14 cellular contexts compared by ENCODE assay signal in the genomic region with DNA sequence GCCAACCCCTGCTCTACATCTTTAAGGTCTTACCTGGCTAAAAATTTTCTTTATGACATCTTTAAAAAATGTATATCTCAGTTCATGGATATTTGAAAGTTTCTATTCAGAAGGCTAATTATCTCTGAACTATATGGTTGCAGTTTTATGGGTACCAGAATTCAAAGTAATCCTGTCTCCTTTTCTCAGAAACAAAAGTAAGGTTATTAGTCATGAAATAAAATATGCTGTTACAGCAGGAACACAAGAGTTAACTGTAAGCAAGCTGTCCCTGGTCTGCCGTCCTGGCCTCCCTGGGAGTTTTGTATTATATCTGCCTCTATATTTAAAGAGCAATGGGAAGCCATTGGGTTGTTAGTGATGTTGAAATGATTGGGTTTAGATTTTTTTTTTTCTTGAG. TPM values are rescaled to one million over a fixed set of nuclear protein-coding genes. Genes with fewer than 3 reads are reported as not detected.
A peak's percentile ranks its signal among the peaks of the same experiment; 100 is the strongest.
DNase-seq lines count a peak whose midpoint lies in the region; ATAC-seq lines count a peak whose summit lies in the region.
"Had no signal": no experiment of that assay in that cellular context is flagged by ENCODE, and none has a peak within 500 bp of the region (broad histone marks: within the 10 kb centered on the region; RNA-seq: fewer than 3 reads in every experiment).

No MANE protein-coding gene starts in this region.

- no peak for DNase-seq in activated CD4-positive, alpha-beta T cell treated with anti-CD3 and anti-CD28 coated beads for 36 hours
- no peak for DNase-seq in activated CD4-positive, alpha-beta T cell treated with anti-CD3 and anti-CD28 coated beads, Interleukin-2, amount 10 ng/mL, durations not matched to agents 24 days and 14 days
- DNase-seq in activated T-cell treated with anti-CD3 and anti-CD28 coated beads, Interleukin-2, amount 50 U/mL, for 72 hours, result no peak
- no peak for DNase-seq in activated T-cell treated with anti-CD3 and anti-CD28 coated beads, Interleukin-2, amount 50 U/mL, for 48 hours
- DNase-seq: Caco-2; CD8-positive, alpha-beta T cell; DMS153; DND-41; GOT3; HFFc6 had no signal

- H3K4me1 Mint-ChIP-seq in activated CD4-positive, alpha-beta T cell treated with anti-CD3 and anti-CD28 coated beads for 36 hours, result peaks cover 2% of the 10 kb centered on the region
- peaks cover 8% of the 10 kb centered on the region for H3K4me1 Mint-ChIP-seq in activated CD4-positive, alpha-beta T cell treated with anti-CD3 and anti-CD28 coated beads, Interleukin-2, amount 10 ng/mL, durations not matched to agents 24 days and 14 days
- peaks cover 12% of the 10 kb centered on the region for H3K4me1 Mint-ChIP-seq in activated T-cell treated with anti-CD3 and anti-CD28 coated beads, Interleukin-2, amount 50 U/mL, for 72 hours (ENCODE audit: low read depth)
- H3K4me1 Mint-ChIP-seq in activated T-helper 17 cell treated with anti-CD3 and anti-CD28 coated beads, Interleukin-2, amount 50 U/mL, for 72 hours, result no peaks in the 10 kb centered on the region
- H3K4me1 Mint-ChIP-seq: B cell had no signal

- POLR2A ChIA-PET in activated CD4-positive, alpha-beta T cell treated with anti-CD3 and anti-CD28 coated beads for 36 hours (lab: Charles Lee), result no interaction called here

- no peaks in the 10 kb centered on the region for H3K27me3 Mint-ChIP-seq in activated CD4-positive, alpha-beta T cell treated with anti-CD3 and anti-CD28 coated beads for 36 hours
- H3K27me3 Mint-ChIP-seq in activated CD4-positive, alpha-beta T cell treated with anti-CD3 and anti-CD28 coated beads, Interleukin-2, amount 10 ng/mL, durations not matched to agents 24 days and 14 days, result no peaks in the 10 kb centered on the region
- no peaks in the 10 kb centered on the region for H3K27me3 Mint-ChIP-seq in activated T-cell treated with anti-CD3 and anti-CD28 coated beads, Interleukin-2, amount 50 U/mL, for 72 hours (ENCODE audit: low read depth)
- no peaks in the 10 kb centered on the region for H3K27me3 Mint-ChIP-seq in activated T-helper 17 cell treated with anti-CD3 and anti-CD28 coated beads, Interleukin-2, amount 50 U/mL, for 72 hours
- H3K27me3 Mint-ChIP-seq: B cell; CD4-positive, CD25-positive, alpha-beta regulatory T cell had no signal

- H3K9me3 Mint-ChIP-seq in activated CD4-positive, alpha-beta T cell treated with anti-CD3 and anti-CD28 coated beads for 36 hours (ENCODE audit: low read depth), result no peaks in the 10 kb centered on the region
- H3K9me3 Mint-ChIP-seq in activated CD4-positive, alpha-beta T cell treated with anti-CD3 and anti-CD28 coated beads, Interleukin-2, amount 10 ng/mL, durations not matched to agents 24 days and 14 days, result no peaks in the 10 kb centered on the region
- H3K9me3 Mint-ChIP-seq in activated T-cell treated with anti-CD3 and anti-CD28 coated beads, Interleukin-2, amount 50 U/mL, for 72 hours, result no peaks in the 10 kb centered on the region
- H3K9me3 Mint-ChIP-seq in activated T-helper 17 cell treated with anti-CD3 and anti-CD28 coated beads, Interleukin-2, amount 50 U/mL, for 72 hours, result no peaks in the 10 kb centered on the region
- H3K9me3 Mint-ChIP-seq: CD4-positive, CD25-positive, alpha-beta regulatory T cell; CD8-positive, alpha-beta T cell; HFFc6 had no signal

- peak; percentile 49 for ATAC-seq in activated CD4-positive, alpha-beta T cell treated with anti-CD3 and anti-CD28 coated beads for 36 hours
- ATAC-seq in activated T-cell treated with anti-CD3 and anti-CD28 coated beads, Interleukin-2, amount 50 U/mL, for 72 hours (replicated peaks in 1 of 2), result peak in 1 of 2 donors; percentile 62
- ATAC-seq in activated T-helper 17 cell treated with anti-CD3 and anti-CD28 coated beads, Interleukin-2, amount 50 U/mL, for 72 hours (replicated peaks), result peak; percentile 48
- ATAC-seq in HG03175 (IDR thresholded peaks at IDR 0.05; ENCODE audit: unreplicated experiment), result no peak
- ATAC-seq: CD8-positive, alpha-beta T cell had no signal

- H3K4me3 Mint-ChIP-seq in activated CD4-positive, alpha-beta T cell treated with anti-CD3 and anti-CD28 coated beads for 36 hours, result no peak overlapping the region
- no peak overlapping the region for H3K4me3 Mint-ChIP-seq in activated CD4-positive, alpha-beta T cell treated with anti-CD3 and anti-CD28 coated beads, Interleukin-2, amount 10 ng/mL, durations not matched to agents 24 days and 14 days
- H3K4me3 Mint-ChIP-seq in activated T-cell treated with anti-CD3 and anti-CD28 coated beads, Interleukin-2, amount 50 U/mL, for 72 hours, result peak overlapping the region in 1 of 2 donors; percentile 47
- H3K4me3 Mint-ChIP-seq in activated T-helper 17 cell treated with anti-CD3 and anti-CD28 coated beads, Interleukin-2, amount 50 U/mL, for 72 hours, result peak overlapping the region; percentile 16
- H3K4me3 Mint-ChIP-seq: B cell; CD4-positive, CD25-positive, alpha-beta regulatory T cell; CD8-positive, alpha-beta T cell; HFFc6 had no signal

- CTCF ChIA-PET in activated CD4-positive, alpha-beta T cell treated with anti-CD3 and anti-CD28 coated beads for 36 hours (lab: Charles Lee), result interaction anchor here (0.7 kb wide), 1 partner anchor 311 kb away, joined by 4 read pairs; no protein-coding TSS in a partner anchor

- intact Hi-C loops in activated CD4-positive, alpha-beta T cell treated with anti-CD3 and anti-CD28 coated beads for 36 hours (cut with DNase I, micrococcal nuclease), result no loop called here
- intact Hi-C loops in activated CD4-positive, alpha-beta T cell treated with anti-CD3 and anti-CD28 coated beads, Interleukin-2, amount 10 ng/mL, durations not matched to agents 24 days and 14 days (cut with micrococcal nuclease), result no loop called here

- H3K27ac Mint-ChIP-seq in activated CD4-positive, alpha-beta T cell treated with anti-CD3 and anti-CD28 coated beads for 36 hours, result no peak overlapping the region
- no peak overlapping the region for H3K27ac Mint-ChIP-seq in activated CD4-positive, alpha-beta T cell treated with anti-CD3 and anti-CD28 coated beads, Interleukin-2, amount 10 ng/mL, durations not matched to agents 24 days and 14 days
- H3K27ac Mint-ChIP-seq in activated T-cell treated with anti-CD3 and anti-CD28 coated beads, Interleukin-2, amount 50 U/mL, for 72 hours, result peak overlapping the region; percentile 45
- peak overlapping the region; percentile 54 for H3K27ac Mint-ChIP-seq in activated T-helper 17 cell treated with anti-CD3 and anti-CD28 coated beads, Interleukin-2, amount 50 U/mL, for 72 hours
- H3K27ac Mint-ChIP-seq: B cell; CD8-positive, alpha-beta T cell; HFFc6 had no signal

- H3K36me3 Mint-ChIP-seq in activated CD4-positive, alpha-beta T cell treated with anti-CD3 and anti-CD28 coated beads for 36 hours (ENCODE audit: low read depth), result peaks cover 19% of the 10 kb centered on the region
- H3K36me3 Mint-ChIP-seq in activated CD4-positive, alpha-beta T cell treated with anti-CD3 and anti-CD28 coated beads, Interleukin-2, amount 10 ng/mL, durations not matched to agents 24 days and 14 days (ENCODE audit: low read depth), result peaks cover 24% of the 10 kb centered on the region
- peaks cover 1 to 4% of the 10 kb centered on the region in 2 donors for H3K36me3 Mint-ChIP-seq in activated T-cell treated with anti-CD3 and anti-CD28 coated beads, Interleukin-2, amount 50 U/mL, for 72 hours (ENCODE audit: insufficient read depth in 2 of 2)
- peaks cover 44% of the 10 kb centered on the region for H3K36me3 Mint-ChIP-seq in activated T-helper 17 cell treated with anti-CD3 and anti-CD28 coated beads, Interleukin-2, amount 50 U/mL, for 72 hours (ENCODE audit: low read depth)

RNA-seq across cellular contexts. Expression of a gene that starts 34.0 kb away (rescaled TPM):
- 10 to 100 TPM; 23.8 to 25.3 TPM for total RNA-seq in activated CD4-positive, alpha-beta T cell treated with anti-CD3 and anti-CD28 coated beads for 36 hours
- total RNA-seq in activated CD4-positive, alpha-beta T cell treated with anti-CD3 and anti-CD28 coated beads, Interleukin-2, amount 10 ng/mL, durations not matched to agents 24 days and 14 days, result 27.1 and 28.7 TPM in 2 replicates
- total RNA-seq in activated T-cell treated with anti-CD3 and anti-CD28 coated beads, Interleukin-2, amount 50 U/mL, for 72 hours, result 10 to 100 TPM; 32.3 to 33.8 TPM
- 10 to 100 TPM; 23.6 to 25.5 TPM for total RNA-seq in activated T-helper 17 cell treated with anti-CD3 and anti-CD28 coated beads, Interleukin-2, amount 50 U/mL, for 72 hours

RNA-seq across cellular contexts. Expression of a gene that starts 34.2 kb away (rescaled TPM):
- 10 to 100 TPM; 23.7 to 26.1 TPM for total RNA-seq in activated CD4-positive, alpha-beta T cell treated with anti-CD3 and anti-CD28 coated beads for 36 hours
- 33.3 and 34.5 TPM in 2 replicates for total RNA-seq in activated CD4-positive, alpha-beta T cell treated with anti-CD3 and anti-CD28 coated beads, Interleukin-2, amount 10 ng/mL, durations not matched to agents 24 days and 14 days
- 10 to 100 TPM; 45.0 to 48.9 TPM for total RNA-seq in activated T-cell treated with anti-CD3 and anti-CD28 coated beads, Interleukin-2, amount 50 U/mL, for 72 hours
- 10 to 100 TPM; 27.7 to 32.7 TPM for total RNA-seq in activated T-helper 17 cell treated with anti-CD3 and anti-CD28 coated beads, Interleukin-2, amount 50 U/mL, for 72 hours

Comparison
In these comparisons a context has a peak if more than half of its experiments do, and no peak if none do; other contexts are left out.
1. H3K27ac Mint-ChIP-seq: peak in activated T-cell treated with anti-CD3 and anti-CD28 coated beads, Interleukin-2, amount 50 U/mL, for 72 hours (single experiment) and activated T-helper 17 cell treated with anti-CD3 and anti-CD28 coated beads, Interleukin-2, amount 50 U/mL, for 72 hours (single experiment); none in activated CD4-positive, alpha-beta T cell treated with anti-CD3 and anti-CD28 coated beads for 36 hours (single experiment) and activated CD4-positive, alpha-beta T cell treated with anti-CD3 and anti-CD28 coated beads, Interleukin-2, amount 10 ng/mL, durations not matched to agents 24 days and 14 days (single experiment).